Comparison of ENCODE assay signal across 2 cellular contexts in genomic region chr12:46557539-46558373, GRCh38.
TF ChIP-seq lines count a peak whose summit lies in the region.

No MANE protein-coding gene starts in this region.

TF ChIP-seq in HCT116, 20 proteins besides CTCF, POLR2A, EP300 and RAD21 (continued from another document):
- peak; percentile 27; the same call in 1 of the 2 replicates for TF ChIP-seq MAX (IDR thresholded peaks at IDR 0.05)
- no peak for TF ChIP-seq SIN3A (IDR thresholded peaks at IDR 0.05; ENCODE audit: low read depth)
- TF ChIP-seq FOSL1 (IDR thresholded peaks at IDR 0.05; ENCODE audit: low read depth), result peak; percentile 24; the same call in 1 of the 2 replicates
- TF ChIP-seq EZH2 (IDR thresholded peaks at IDR 0.05), result no peak
- no peak for TF ChIP-seq ZNF274 (IDR thresholded peaks at IDR 0.05; ENCODE audit: low read depth, low read length)
- TF ChIP-seq YY1 (IDR thresholded peaks at IDR 0.05; ENCODE audit: extremely low read depth, insufficient replicate concordance, low read depth, low read length), result no peak
- no peak for TF ChIP-seq REST (IDR thresholded peaks at IDR 0.05; ENCODE audit: low read depth)
- no peak for TF ChIP-seq ELF1 (IDR thresholded peaks at IDR 0.05; ENCODE audit: borderline replicate concordance, low read depth)
- no peak for TF ChIP-seq ZFX (IDR thresholded peaks at IDR 0.05)
- TF ChIP-seq CBX3 (IDR thresholded peaks at IDR 0.05; ENCODE audit: low read depth), result no peak
- TF ChIP-seq JUND (IDR thresholded peaks at IDR 0.05), result no peak
- peak; percentile 9; the same call in 1 of the 2 replicates for TF ChIP-seq SP1 (IDR thresholded peaks at IDR 0.05; ENCODE audit: low read depth)
- TF ChIP-seq CEBPB (IDR thresholded peaks at IDR 0.05; ENCODE audit: low read depth), result peak; percentile 88

TF ChIP-seq in K562, 482 proteins besides CTCF, POLR2A, EP300 and RAD21 (continues in another document):
- no peak for TF ChIP-seq E4F1 (CRISPR knock-in tag; IDR thresholded peaks at IDR 0.05; ENCODE audit: borderline replicate concordance)
- TF ChIP-seq RUNX1 (IDR thresholded peaks at IDR 0.05; ENCODE audit: low read depth), result no peak
- TF ChIP-seq MAFK (IDR thresholded peaks at IDR 0.05; ENCODE audit: low read length), result no peak
- TF ChIP-seq NONO (IDR thresholded peaks at IDR 0.05; ENCODE audit: low read depth in 2 of 2, low read length in 1 of 2), result no peak
- no peak for TF ChIP-seq ARHGAP35 (IDR thresholded peaks at IDR 0.05; ENCODE audit: partially characterized antibody)
- no peak for TF ChIP-seq HMGXB4 (CRISPR knock-in tag; IDR thresholded peaks at IDR 0.05)
- no peak for TF ChIP-seq CHD1 (IDR thresholded peaks at IDR 0.05; ENCODE audit: low read length)
- 0 out of 2 replicates have a peak, but pooled peaks have one; percentile 12 for TF ChIP-seq PML (IDR thresholded peaks at IDR 0.05; ENCODE audit: low read length)
- no peak for TF ChIP-seq XRCC3 (IDR thresholded peaks at IDR 0.05)
- TF ChIP-seq ATF4 (CRISPR knock-in tag; IDR thresholded peaks at IDR 0.05), result peak; percentile 99
- no peak for TF ChIP-seq TFAP4 (CRISPR knock-in tag; IDR thresholded peaks at IDR 0.05; ENCODE audit: borderline replicate concordance)
- no peak for TF ChIP-seq KDM1A (IDR thresholded peaks at IDR 0.05)
- TF ChIP-seq CREBBP (IDR thresholded peaks at IDR 0.05; ENCODE audit: low read depth, low read length), result no peak
- peak; percentile 15; the same call in 1 of the 2 replicates for TF ChIP-seq ZBTB40 (IDR thresholded peaks at IDR 0.05)
- no peak for TF ChIP-seq ZBTB40 (CRISPR knock-in tag; IDR thresholded peaks at IDR 0.05)
- no peak for TF ChIP-seq HNRNPK (IDR thresholded peaks at IDR 0.05; ENCODE audit: low read depth, low read length, poor library complexity, severe bottlenecking)
- no peak for TF ChIP-seq PTBP1 (IDR thresholded peaks at IDR 0.05; ENCODE audit: low read depth, low read length)
- TF ChIP-seq TAF7 (tag; IDR thresholded peaks at IDR 0.05), result 0 out of 2 replicates have a peak, but pooled peaks have one; percentile 15
- no peak for TF ChIP-seq XRCC5 (IDR thresholded peaks at IDR 0.05; ENCODE audit: low read depth, low read length)
- TF ChIP-seq KDM2B (CRISPR knock-in tag; IDR thresholded peaks at IDR 0.05), result no peak
- TF ChIP-seq NCOA2 (IDR thresholded peaks at IDR 0.05; ENCODE audit: partially characterized antibody in 2 of 2), result no peak
- TF ChIP-seq ZNF184 (CRISPR knock-in tag; IDR thresholded peaks at IDR 0.05), result no peak
- no peak for TF ChIP-seq SNRNP70 (optimal IDR thresholded peaks at IDR 0.05; ENCODE audit: low read depth, low read length)
- TF ChIP-seq FOXO4 (CRISPR knock-in tag; IDR thresholded peaks at IDR 0.05), result no peak
- no peak for TF ChIP-seq ZNF518B (CRISPR knock-in tag; IDR thresholded peaks at IDR 0.05)
- no peak for TF ChIP-seq PRDM10 (IDR thresholded peaks at IDR 0.05; ENCODE audit: partially characterized antibody)
